ENCODE assay signal across 8 cellular contexts in the genomic region with DNA sequence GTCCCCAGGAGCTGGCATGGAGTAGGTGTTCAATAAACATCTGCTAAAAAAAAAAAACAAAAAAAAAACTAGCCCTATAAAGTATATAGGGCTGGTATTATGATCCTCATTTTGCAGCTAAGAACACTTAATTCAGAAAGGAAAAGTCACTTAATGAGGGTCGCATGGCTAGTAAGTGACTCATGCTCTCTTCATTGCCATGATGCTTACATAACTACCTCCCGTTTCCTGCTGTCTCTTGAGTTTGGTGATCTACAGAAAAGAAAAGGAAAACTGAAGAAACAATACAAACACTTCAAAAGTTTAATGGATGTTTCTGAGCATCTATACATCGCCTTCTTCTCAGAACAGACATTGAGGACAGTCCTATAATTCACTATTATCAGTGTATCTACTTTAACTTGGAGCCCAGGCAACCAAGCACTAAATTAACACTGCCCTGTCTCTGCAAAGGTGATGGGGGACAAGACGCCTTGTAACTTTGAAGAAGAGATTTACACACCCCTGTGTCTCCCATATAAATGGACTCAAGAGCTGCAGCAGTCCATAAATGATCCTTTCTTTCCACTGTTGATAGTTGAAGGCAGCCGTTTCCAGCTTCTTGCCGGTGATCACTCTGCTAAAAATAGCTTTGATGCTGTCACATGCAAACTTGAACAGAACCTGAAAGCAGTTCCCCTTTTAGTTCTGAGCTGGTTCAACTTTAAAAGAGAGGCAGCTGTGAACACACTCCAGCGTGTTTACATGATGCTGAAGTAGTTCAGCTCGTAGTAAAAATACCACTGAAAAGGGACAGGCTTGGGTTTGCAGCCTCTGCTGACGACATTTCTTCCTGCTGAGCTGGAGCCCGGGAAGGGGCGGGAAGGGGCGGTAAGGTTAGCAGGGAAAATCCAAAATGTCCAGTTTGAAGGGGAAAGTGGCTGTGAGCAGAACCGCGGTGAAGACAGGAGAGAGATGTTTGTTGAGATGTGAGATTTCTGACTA.
A peak's percentile ranks its signal among the peaks of the same experiment; 100 is the strongest.
DNase-seq lines count a peak whose midpoint lies in the region; ATAC-seq and TF ChIP-seq lines count a peak whose summit lies in the region.

No MANE protein-coding gene starts in this region.

- H3K9me3 Mint-ChIP-seq in CD4-positive, alpha-beta memory T cell: peaks cover 0 to 2% (median 0%) of the 10 kb centered on the region in 8 donors

- peaks cover 37% of the 10 kb centered on the region in 2 donors for H3K36me3 Mint-ChIP-seq in CD4-positive, alpha-beta memory T cell

- peaks cover 41 to 67% (median 49%) of the 10 kb centered on the region in 4 donors for H3K4me1 Mint-ChIP-seq in CD4-positive, alpha-beta memory T cell

- no peak overlapping the region for H3K27ac ChIP-seq in CD4-positive, alpha-beta memory T cell (ENCODE audit: low read depth, low read length)
- peak overlapping the region; percentile 71 to 95 (median 91) for H3K27ac ChIP-seq in adrenal gland

- no peak overlapping the region for H3K4me3 ChIP-seq in CD4-positive, alpha-beta memory T cell (ENCODE audit: low read length in 2 of 2)
- peak overlapping the region in 1 of 4 donors; percentile 37 for H3K4me3 ChIP-seq in adrenal gland

- H3K27ac Mint-ChIP-seq in CD4-positive, alpha-beta memory T cell: peak overlapping the region; percentile 3 to 81 (median 44)

- no peaks in the 10 kb centered on the region for H3K27me3 ChIP-seq in CD4-positive, alpha-beta memory T cell (ENCODE audit: insufficient read depth, low read length)
- H3K27me3 ChIP-seq in adrenal gland: no peaks in the 10 kb centered on the region

- TF ChIP-seq POLR2A in adrenal gland (IDR thresholded peaks at IDR 0.05): peak in 1 of 2 donors; percentile 69

- no peaks in the 10 kb centered on the region for H3K9me3 ChIP-seq in CD4-positive, alpha-beta memory T cell (ENCODE audit: control insufficient read depth in 1 of 2, low read length in 2 of 2)
- H3K9me3 ChIP-seq in adrenal gland (replicated peaks in 1 of 3): no peaks in the 10 kb centered on the region

- ATAC-seq in GM19043 (IDR thresholded peaks at IDR 0.05; ENCODE audit: low read depth, unreplicated experiment) (peak; percentile 62), HG03103 (IDR thresholded peaks at IDR 0.05; ENCODE audit: low read depth, unreplicated experiment) (peak; percentile 59), left cardiac atrium (peak; percentile 72 to 76)

- WGBS in adrenal gland, 4 donors: 7 to 9% (median 8%) methylated on average over 14 of the region's 14 CpGs

- no peaks in the 10 kb centered on the region for H3K36me3 ChIP-seq in CD4-positive, alpha-beta memory T cell (ENCODE audit: insufficient read depth, low read length)
- no peaks in the 10 kb centered on the region for H3K36me3 ChIP-seq in adrenal gland (replicated peaks in 1 of 2)

- intact Hi-C loops in CD4-positive, alpha-beta memory T cell (cut with micrococcal nuclease): no loop called here
- intact Hi-C loops in adrenal gland (cut with DNase I): no loop called here
- intact Hi-C loops in left cardiac atrium (cut with DNase I): loop anchor here in 1 of 2 donors (10.0 kb wide), 1 partner anchor 111 kb away; the partner anchor contains the start of gene FOXN3
- intact Hi-C loops in posterior vena cava (cut with DNase I): loop anchor here in 1 of 2 donors (10.0 kb wide), 1 partner anchor 111 kb away; the partner anchor contains the start of gene FOXN3

- POLR2A ChIA-PET in CD4-positive, alpha-beta memory T cell (lab: Charles Lee; ENCODE audit: partially characterized antibody): no interaction called here

- CTCF ChIA-PET in CD4-positive, alpha-beta memory T cell (lab: Charles Lee; ENCODE audit: partially characterized antibody): no interaction called here

- no peak for TF ChIP-seq CTCF in adrenal gland (IDR thresholded peaks at IDR 0.05)

- DNase-seq in CD4-positive, alpha-beta memory T cell: no peak
- DNase-seq in NCI-H345 treated with DMSO at 0.1 percent for 48 hours (lab: John Stamatoyannopoulos, UW; ENCODE audit: unreplicated experiment): peak; percentile 98
- peak; percentile 52 to 78 (median 65) for DNase-seq in adrenal gland
- peak; percentile 66 for DNase-seq in left cardiac atrium
- DNase-seq in posterior vena cava (ENCODE audit: low spot score): peak; percentile 90
- DNase-seq in NK-92 treated with Interleukin-12 subunit alpha and Interleukin-12 subunit beta, amount 100 ng/mL, for 24 hours (lab: John Stamatoyannopoulos, UW): no peak

- H3K4me1 ChIP-seq in CD4-positive, alpha-beta memory T cell (ENCODE audit: insufficient read depth, low read length): peaks cover 11% of the 10 kb centered on the region
- H3K4me1 ChIP-seq in adrenal gland (replicated peaks in 1 of 2): peaks cover 38 to 44% of the 10 kb centered on the region in 2 donors

- H3K4me3 Mint-ChIP-seq in CD4-positive, alpha-beta memory T cell: peak overlapping the region in 3 of 8 donors; percentile 7 to 50 (median 46)

- no peaks in the 10 kb centered on the region for H3K27me3 Mint-ChIP-seq in CD4-positive, alpha-beta memory T cell

Comparison
In these comparisons a context has a peak if more than half of its experiments do, and no peak if none do; other contexts are left out.
1. DNase-seq: peak in NCI-H345 treated with DMSO at 0.1 percent for 48 hours (single experiment), adrenal gland (7 of 7), left cardiac atrium (single experiment) and posterior vena cava (single experiment); none in CD4-positive, alpha-beta memory T cell (0 of 5) and NK-92 treated with Interleukin-12 subunit alpha and Interleukin-12 subunit beta, amount 100 ng/mL, for 24 hours (single experiment).
2. Peak in every context shown above with its lines, with median percentiles within 50 percentile points of each other: ATAC-seq.